Comparison of ENCODE assay signal across 9 cellular contexts in genomic region chr6:16540804-16541752, GRCh38.
DNase-seq lines count a peak whose midpoint lies in the region; ATAC-seq, FAIRE-seq and TF ChIP-seq lines count a peak whose summit lies in the region.
"Had no signal": no experiment of that assay in that cellular context is flagged by ENCODE, and none has a peak within 500 bp of the region (broad histone marks: within the 10 kb centered on the region; RNA-seq: fewer than 3 reads in every experiment).

No MANE protein-coding gene starts in this region.

- H3K9me3 ChIP-seq in H9 (ENCODE audit: control insufficient read depth, low read depth, low read length) (no peaks in the 10 kb centered on the region), GM12878 (replicated peaks; ENCODE audit: control insufficient read depth, insufficient read depth, low read length) (no peaks in the 10 kb centered on the region)

- TF ChIP-seq CTCF in H9 (conservative IDR thresholded peaks at IDR 0.05) (peak; percentile 25; the same call in 1 of the 3 replicates), GM12878 (IDR thresholded peaks at IDR 0.05 in 2 of 3, conservative IDR thresholded peaks at IDR 0.05 in 1 of 3; ENCODE audit: control insufficient read depth in 2 of 3, extremely low read depth in 1 of 3, insufficient read depth in 1 of 3, low read depth in 3 of 3, low read length in 3 of 3) (peak; percentile 9 to 26 (median 13); a peak in 3 of 6 replicates)

- H3K4ac ChIP-seq in H9 (ENCODE audit: low read depth, low read length): no peak overlapping the region

- no peaks in the 10 kb centered on the region for H3K27me3 Mint-ChIP-seq in H9 (ENCODE audit: low read depth)
- H3K27me3 Mint-ChIP-seq: effector memory CD8-positive, alpha-beta T cell had no signal

- no peak overlapping the region for H3K4me2 ChIP-seq in H9 (ENCODE audit: insufficient read depth, insufficient read length, low read length)
- H3K4me2 ChIP-seq in GM12878 (ENCODE audit: control insufficient read depth, insufficient read depth): peak overlapping the region; percentile 43; the same call in 1 of the 2 replicates

- no peak overlapping the region for H3K56ac ChIP-seq in H9 (ENCODE audit: insufficient read length, low read depth, low read length)

- no peaks in the 10 kb centered on the region for H3K9me3 Mint-ChIP-seq in H9
- H3K9me3 Mint-ChIP-seq: effector memory CD8-positive, alpha-beta T cell had no signal

- H3K27me3 ChIP-seq in H9 (ENCODE audit: insufficient read depth, low read length) (no peaks in the 10 kb centered on the region), GM12878 (replicated peaks in 1 of 2; ENCODE audit: control insufficient read depth in 2 of 2, insufficient read depth in 2 of 2, low read length in 1 of 2) (no peaks in the 10 kb centered on the region)

- no TSS peak for BruUV-seq in GM12878 (replicated peaks; lab: Mats Ljungman, UMichigan)

- no peak overlapping the region for H4K91ac ChIP-seq in H9 (ENCODE audit: insufficient read length, low read depth, low read length)

- no peak overlapping the region for H2AFZ ChIP-seq in H9 (ENCODE audit: low read length)
- no peak overlapping the region for H2AFZ ChIP-seq in GM12878 (ENCODE audit: control insufficient read depth, low read depth, low read length)

- CTCF ChIA-PET in GM12878 (lab: Yijun Ruan, JAX): interaction anchor here (0.6 to 2.5 kb wide), 14 partner anchors 10 to 424 kb away, joined by 3 to 12 read pairs (median 4); no protein-coding TSS in a partner anchor

- H3K27ac ChIP-seq in H9 (ENCODE audit: insufficient read length, low read depth, low read length) (no peak overlapping the region), GM12878 (ENCODE audit: control insufficient read depth, insufficient read depth) (no peak overlapping the region)

- no peaks in the 10 kb centered on the region for H3K23me2 ChIP-seq in H9 (ENCODE audit: insufficient read length, low read depth, low read length, poor library complexity, severe bottlenecking)

- TF ChIP-seq POLR2A in GM12878 (IDR thresholded peaks at IDR 0.05; ENCODE audit: low read depth, low read length): no peak

- H3K79me1 ChIP-seq in H9 (ENCODE audit: insufficient read depth, low read depth, low read length, poor library complexity, severe bottlenecking): no peaks in the 10 kb centered on the region

- RAD21 ChIA-PET in GM12878 (lab: Charles Lee; ENCODE audit: unreplicated experiment): interaction anchor here (0.7 to 1.5 kb wide), 21 partner anchors 21 to 223 kb away, joined by 3 to 11 read pairs (median 4); partner anchors contain the start of gene ATXN1

- FAIRE-seq in GM18507 (lab: Jason Lieb, UNC): peak; percentile 66
- peak; percentile 49 for FAIRE-seq in GM12878 (lab: Jason Lieb, UNC)

- 0 out of 2 replicates have a peak, but pooled peaks cover 2% of the 10 kb centered on the region for H3K4me1 ChIP-seq in H9 (ENCODE audit: insufficient read depth, low read length)
- peaks cover 7% of the 10 kb centered on the region for H3K4me1 ChIP-seq in GM12878 (ENCODE audit: control insufficient read depth, insufficient read depth, low read length)

- WGBS in H9 (ENCODE audit: extremely low coverage, insufficient read length, low lambda C conversion rate): no CpG with 5 or more reads among the region's 14 CpGs
- WGBS in GM12878 (ENCODE audit: insufficient coverage, insufficient replicate concordance, low lambda C conversion rate, missing lambda C conversion rate): 43% methylated on average over 13 of the region's 14 CpGs

- SMC1A ChIA-PET in GM12878 (lab: Charles Lee; ENCODE audit: uncharacterized antibody, unreplicated experiment): interaction anchor here (0.6 to 1.7 kb wide), 27 partner anchors 10 to 230 kb away, joined by 3 to 7 read pairs (median 4); partner anchors contain the start of gene ATXN1

- no peak overlapping the region; a peak in 1 of 7 replicates for H3K27ac Mint-ChIP-seq in H9

- intact Hi-C loops in GM12878 (cut with micrococcal nuclease; ENCODE audit: unreplicated experiment): no loop called here
- intact Hi-C loops in posterior vena cava (cut with DNase I): no loop called here

- H2AK5ac ChIP-seq in H9 (ENCODE audit: insufficient read length, low read length): no peak overlapping the region

- no peak overlapping the region for H2BK20ac ChIP-seq in H9 (ENCODE audit: low read depth, low read length, poor library complexity, severe bottlenecking)

- H3K4me1 Mint-ChIP-seq in H9: peaks cover 7% of the 10 kb centered on the region in 2 experiments; a peak in 3 of 4 replicates

- H3K79me2 ChIP-seq in H9 (ENCODE audit: insufficient read depth, low read length) (no peaks in the 10 kb centered on the region), GM12878 (ENCODE audit: control insufficient read depth, insufficient read depth, low read length) (no peaks in the 10 kb centered on the region)

- no peak overlapping the region for H3K4me3 ChIP-seq in GM12878

- no peak overlapping the region for H2BK12ac ChIP-seq in H9 (ENCODE audit: insufficient read length, low read depth, low read length)

- H3T11ph ChIP-seq in H9 (ENCODE audit: low read length): no peak overlapping the region

- peak in 1 of 2 experiments; percentile 44; a peak in 1 of 4 replicates for TF ChIP-seq EP300 in GM12878 (IDR thresholded peaks at IDR 0.05; ENCODE audit: borderline replicate concordance in 1 of 2, control insufficient read depth in 1 of 2, low read depth in 2 of 2, low read length in 2 of 2)

- 0 out of 2 replicates have a peak, but pooled peaks have one; percentile 23 for TF ChIP-seq RAD21 in GM12878 (IDR thresholded peaks at IDR 0.05; ENCODE audit: insufficient read depth, low read depth, low read length)

- DNase-seq in GM18507 (ENCODE audit: extremely low spot score, insufficient read length, low read depth): no peak
- no peak for DNase-seq in H9
- no peak for DNase-seq in GM12878 (ENCODE audit: low read depth, low spot score)
- peak; percentile 79 for DNase-seq in posterior vena cava (ENCODE audit: low spot score)
- no peak for DNase-seq in NAMALWA (ENCODE audit: low spot score)
- no peak for DNase-seq in activated effector memory CD4-positive, alpha-beta T cell treated with anti-CD3 and anti-CD28 coated beads, Interleukin-2, amount 50 U/mL, for 16 hours
- DNase-seq in KBM-7: no peak
- no peak for DNase-seq in RKO (ENCODE audit: low spot score)
- DNase-seq: effector memory CD8-positive, alpha-beta T cell had no signal

- no peak overlapping the region for H3K18ac ChIP-seq in H9 (ENCODE audit: insufficient read length, low read depth, low read length)

- H3K36me3 ChIP-seq in GM12878 (ENCODE audit: control insufficient read depth in 2 of 2, insufficient read depth in 2 of 2, low read length in 1 of 2): no peaks in the 10 kb centered on the region; a peak in 1 of 4 replicates

- no peak overlapping the region for H4K8ac ChIP-seq in H9 (replicated peaks; ENCODE audit: insufficient read length, low read depth, low read length)

- no peak overlapping the region for H2BK120ac ChIP-seq in H9 (ENCODE audit: low read depth, low read length, poor library complexity, severe bottlenecking)

- no peaks in the 10 kb centered on the region; a peak in 1 of 7 replicates for H3K36me3 Mint-ChIP-seq in H9 (ENCODE audit: insufficient read depth in 1 of 3, low read depth in 3 of 3)

- no peaks in the 10 kb centered on the region for H4K20me1 ChIP-seq in H9 (ENCODE audit: control insufficient read depth, insufficient read depth, insufficient read length)
- no peaks in the 10 kb centered on the region; the same call in 1 of the 2 replicates for H4K20me1 ChIP-seq in GM12878 (ENCODE audit: control insufficient read depth, insufficient read depth)

- no peak overlapping the region for H3K23ac ChIP-seq in H9 (ENCODE audit: insufficient read length, low read depth, low read length)

- H3K14ac ChIP-seq in H9 (ENCODE audit: insufficient read depth, low read length): no peak overlapping the region

- peak; percentile 93 for ATAC-seq in GM12878
- ATAC-seq: effector memory CD8-positive, alpha-beta T cell had no signal

- no peak overlapping the region for H3K9ac ChIP-seq in H9 (ENCODE audit: extremely low read depth, insufficient read length, low read length)
- peak overlapping the region; percentile 16; the same call in 1 of the 2 replicates for H3K9ac ChIP-seq in GM12878 (ENCODE audit: control insufficient read depth, insufficient read depth, low read length)

- in situ Hi-C loops in GM12878 (cut with MboI): no loop called here
- in situ Hi-C loops in KBM-7 (cut with MboI; ENCODE audit: low pct_unique_long_range_greater_than_20kb, low sequenced_read_pairs): no loop called here

- H3K4me3 Mint-ChIP-seq in H9: no peak overlapping the region
- H3K4me3 Mint-ChIP-seq: effector memory CD8-positive, alpha-beta T cell had no signal

- no peak overlapping the region for H4K5ac ChIP-seq in H9 (ENCODE audit: insufficient read length, low read depth, low read length)

- POLR2A ChIA-PET in GM12878 (lab: Charles Lee): interaction anchor here (0.9 kb wide), 1 partner anchor 94 kb away, joined by 3 read pairs; no protein-coding TSS in a partner anchor

- no peak overlapping the region for H2BK5ac ChIP-seq in H9 (ENCODE audit: insufficient read length, low read length)

- H2BK15ac ChIP-seq in H9 (ENCODE audit: low read depth, low read length): no peak overlapping the region

TF ChIP-seq in GM12878, 131 proteins besides CTCF, POLR2A, EP300 and RAD21 (continues in another document):
- TF ChIP-seq SPI1 (IDR thresholded peaks at IDR 0.05; ENCODE audit: borderline replicate concordance, insufficient read depth, low read depth, low read length): no peak
- no peak for TF ChIP-seq NFXL1 (IDR thresholded peaks at IDR 0.05; ENCODE audit: borderline replicate concordance)
- TF ChIP-seq POLR2AphosphoS2 (IDR thresholded peaks at IDR 0.05; ENCODE audit: low read depth, low read length): no peak
- no peak for TF ChIP-seq TCF12 (IDR thresholded peaks at IDR 0.05; ENCODE audit: low read depth, low read length)
- TF ChIP-seq NR2F1 (conservative IDR thresholded peaks at IDR 0.05): peak; percentile 48; the same call in 1 of the 2 replicates
- TF ChIP-seq TCF3 (IDR thresholded peaks at IDR 0.05; ENCODE audit: borderline replicate concordance, insufficient read depth, low read depth, low read length): no peak
- peak; percentile 19 for TF ChIP-seq MEF2B (IDR thresholded peaks at IDR 0.05; ENCODE audit: partially characterized antibody, poor library complexity, severe bottlenecking)
- peak; percentile 27; the same call in 1 of the 2 replicates for TF ChIP-seq IKZF1 (conservative IDR thresholded peaks at IDR 0.05)
- TF ChIP-seq ATF2 (IDR thresholded peaks at IDR 0.05; ENCODE audit: low read length): peak; percentile 68; the same call in 1 of the 2 replicates
